8 cellular contexts compared by ENCODE assay signal in the genomic region with DNA sequence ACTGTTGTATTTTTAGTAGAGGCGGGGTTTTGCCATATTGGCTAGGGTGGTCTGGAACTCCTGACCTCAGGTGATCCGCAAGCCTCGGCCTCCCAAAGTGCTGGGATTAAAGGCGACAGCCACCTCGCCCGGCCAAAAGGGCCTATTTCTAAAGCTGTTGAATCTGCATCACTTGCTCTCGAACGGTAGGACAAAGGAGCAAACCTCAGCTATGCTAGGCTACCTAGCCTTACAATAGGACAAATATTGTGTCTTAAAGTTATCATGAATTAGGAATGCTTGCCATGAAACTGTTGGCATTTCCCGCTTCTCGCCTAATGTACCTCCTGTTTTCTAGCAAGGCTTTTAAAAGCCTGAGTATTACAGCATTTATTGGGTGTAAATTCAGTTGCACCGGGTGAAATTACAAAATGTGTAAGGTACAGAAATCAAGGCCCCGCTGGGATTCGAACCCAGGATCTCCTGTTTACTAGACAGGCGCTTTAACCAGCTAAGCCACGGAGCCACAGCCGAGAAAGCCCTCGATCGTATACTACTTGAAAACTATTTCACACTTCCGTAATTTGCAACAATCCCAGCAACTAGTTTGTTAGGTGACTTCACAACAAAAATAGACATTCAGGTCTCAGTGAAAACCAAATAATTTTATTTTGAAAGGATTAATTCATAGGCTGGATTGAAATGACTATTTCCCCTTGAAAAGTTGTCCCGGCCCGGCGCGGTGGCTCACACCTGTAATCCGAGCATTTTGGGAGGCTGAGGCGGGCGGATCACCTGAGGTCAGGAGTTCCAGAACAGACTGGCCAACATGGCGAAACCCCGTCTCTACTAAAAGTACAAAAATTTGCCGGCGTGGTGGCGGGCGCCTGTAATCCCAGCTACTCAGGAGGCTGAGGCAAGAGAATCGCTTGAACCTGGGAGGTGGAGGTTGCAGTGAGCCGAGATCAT.
DNase-seq lines count a peak whose midpoint lies in the region; ATAC-seq and FAIRE-seq lines count a peak whose summit lies in the region.

No MANE protein-coding gene starts in this region.

- in situ Hi-C loops in Caki2 (cut with HindIII; ENCODE audit: low pct_unique_long_range_greater_than_20kb, low sequenced_read_pairs): no loop called here

- H3K27ac Mint-ChIP-seq in activated T-helper 1 cell treated with anti-CD3 and anti-CD28 coated beads, Interleukin-12 subunit alpha, Interleukin-12 subunit beta, Interleukin-2, Interleukin-4 antibody, amounts not matched to agents 30 ng/mL and 10 ng/mL and 1 ng/mL, durations not matched to agents 14 hours and 24 hours and 36 hours: peak overlapping the region; percentile 67

- peak; percentile 87 for DNase-seq in Caki2 (ENCODE audit: low read depth)
- DNase-seq in HTR-8/SVneo (ENCODE audit: insufficient read length, low spot score): peak; percentile 49
- DNase-seq in RCC 7860 (ENCODE audit: low spot score): peak; percentile 94
- DNase-seq in activated T-helper 1 cell treated with anti-CD3 and anti-CD28 coated beads, Interleukin-12 subunit alpha, Interleukin-12 subunit beta, Interleukin-2, Interleukin-4 antibody, amounts not matched to agents 30 ng/mL and 10 ng/mL and 1 ng/mL, durations not matched to agents 14 hours and 24 hours and 36 hours (ENCODE audit: low spot score): peak; percentile 37
- peak; percentile 49 for DNase-seq in iPS-NIHi7 (ENCODE audit: extremely low spot score)

- intact Hi-C loops in activated T-helper 1 cell treated with anti-CD3 and anti-CD28 coated beads, Interleukin-12 subunit alpha, Interleukin-12 subunit beta, Interleukin-2, Interleukin-4 antibody, amounts not matched to agents 30 ng/mL and 10 ng/mL and 1 ng/mL, durations not matched to agents 14 hours and 24 hours and 36 hours (cut with micrococcal nuclease): loop anchor here (2.0 to 5.0 kb wide), 8 partner anchors 16 to 1352 kb away; no protein-coding TSS in a partner anchor

- peaks cover 46% of the 10 kb centered on the region for H3K27me3 Mint-ChIP-seq in activated T-helper 1 cell treated with anti-CD3 and anti-CD28 coated beads, Interleukin-12 subunit alpha, Interleukin-12 subunit beta, Interleukin-2, Interleukin-4 antibody, amounts not matched to agents 30 ng/mL and 10 ng/mL and 1 ng/mL, durations not matched to agents 14 hours and 24 hours and 36 hours (ENCODE audit: insufficient read depth)

- H3K36me3 Mint-ChIP-seq in activated T-helper 1 cell treated with anti-CD3 and anti-CD28 coated beads, Interleukin-12 subunit alpha, Interleukin-12 subunit beta, Interleukin-2, Interleukin-4 antibody, amounts not matched to agents 30 ng/mL and 10 ng/mL and 1 ng/mL, durations not matched to agents 14 hours and 24 hours and 36 hours (ENCODE audit: low read depth): no peaks in the 10 kb centered on the region

- peaks cover 9% of the 10 kb centered on the region for H3K9me3 Mint-ChIP-seq in activated T-helper 1 cell treated with anti-CD3 and anti-CD28 coated beads, Interleukin-12 subunit alpha, Interleukin-12 subunit beta, Interleukin-2, Interleukin-4 antibody, amounts not matched to agents 30 ng/mL and 10 ng/mL and 1 ng/mL, durations not matched to agents 14 hours and 24 hours and 36 hours

- no peak overlapping the region for H3K4me3 Mint-ChIP-seq in activated T-helper 1 cell treated with anti-CD3 and anti-CD28 coated beads, Interleukin-12 subunit alpha, Interleukin-12 subunit beta, Interleukin-2, Interleukin-4 antibody, amounts not matched to agents 30 ng/mL and 10 ng/mL and 1 ng/mL, durations not matched to agents 14 hours and 24 hours and 36 hours

- FAIRE-seq in HTR-8/SVneo (lab: Jason Lieb, UNC) (no peak), RCC 7860 (lab: Jason Lieb, UNC) (peak; percentile 77)

- ATAC-seq in HG03457 (IDR thresholded peaks at IDR 0.05; ENCODE audit: unreplicated experiment) (no peak), GM18858 (IDR thresholded peaks at IDR 0.05; ENCODE audit: unreplicated experiment) (no peak), HG02763 (IDR thresholded peaks at IDR 0.05; ENCODE audit: unreplicated experiment) (no peak)

- peaks cover 32% of the 10 kb centered on the region for H3K4me1 Mint-ChIP-seq in activated T-helper 1 cell treated with anti-CD3 and anti-CD28 coated beads, Interleukin-12 subunit alpha, Interleukin-12 subunit beta, Interleukin-2, Interleukin-4 antibody, amounts not matched to agents 30 ng/mL and 10 ng/mL and 1 ng/mL, durations not matched to agents 14 hours and 24 hours and 36 hours (ENCODE audit: low read depth)

Comparison
In these comparisons a context has a peak if more than half of its experiments do, and no peak if none do; other contexts are left out.
1. DNase-seq: peak in every context shown above with its lines; median percentile 94 in RCC 7860; 87 in Caki2; 49 in HTR-8/SVneo; 49 in iPS-NIHi7; 37 in activated T-helper 1 cell treated with anti-CD3 and anti-CD28 coated beads, Interleukin-12 subunit alpha, Interleukin-12 subunit beta, Interleukin-2, Interleukin-4 antibody, amounts not matched to agents 30 ng/mL and 10 ng/mL and 1 ng/mL, durations not matched to agents 14 hours and 24 hours and 36 hours.